24 cellular contexts compared by ENCODE assay signal in the genomic region with DNA sequence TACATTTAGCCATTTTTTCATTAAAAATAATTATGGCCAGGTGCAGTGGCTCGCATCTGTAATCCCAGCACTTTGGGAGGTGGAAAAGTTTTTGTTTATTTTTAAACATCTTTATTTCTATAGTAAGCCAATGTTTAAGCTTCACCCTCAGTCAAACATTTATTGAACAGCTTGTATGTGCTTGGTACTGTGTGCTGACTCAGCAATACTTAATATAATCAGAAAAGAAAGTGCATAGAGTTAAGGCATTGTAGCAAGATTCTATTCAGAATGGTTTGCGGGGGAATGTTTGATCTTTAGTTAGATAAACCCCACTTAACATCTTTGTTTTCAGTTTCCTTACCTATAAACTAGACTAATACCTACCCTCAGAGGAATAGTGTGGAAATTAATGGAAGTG. TPM values are rescaled to one million over a fixed set of nuclear protein-coding genes. Genes with fewer than 3 reads are reported as not detected.
DNase-seq lines count a peak whose midpoint lies in the region; ATAC-seq, FAIRE-seq and TF ChIP-seq lines count a peak whose summit lies in the region.
"Had no signal": no experiment of that assay in that cellular context is flagged by ENCODE, and none has a peak within 500 bp of the region (broad histone marks: within the 10 kb centered on the region; RNA-seq: fewer than 3 reads in every experiment).

No MANE protein-coding gene starts in this region.

- in situ Hi-C loops in HepG2 (cut with HindIII; ENCODE audit: extremely low pct_ligation_motif_present, low pct_unique_long_range_greater_than_20kb), result no loop called here
- in situ Hi-C loops in K562 (cut with MboI), result no loop called here

- TF ChIP-seq POLR2A in HepG2 (IDR thresholded peaks at IDR 0.05; ENCODE audit: insufficient read depth in 1 of 2, low read depth in 2 of 2, low read length in 2 of 2) (no peak), right lobe of liver (IDR thresholded peaks at IDR 0.05) (no peak), K562 (conservative IDR thresholded peaks at IDR 0.05) (no peak)

- FAIRE-seq in HepG2 (lab: Jason Lieb, UNC) (no peak), K562 (lab: Jason Lieb, UNC) (no peak)
- FAIRE-seq: GM12878, GM12892, GM18507 had no signal

- H3K79me2 ChIP-seq in HepG2 (ENCODE audit: insufficient read depth, low read length) (no peaks in the 10 kb centered on the region), K562 (ENCODE audit: control insufficient read depth, insufficient read depth, low read length) (no peaks in the 10 kb centered on the region)

- H3K36me3 ChIP-seq in HepG2 (replicated peaks in 1 of 2; ENCODE audit: control insufficient read depth in 1 of 2, insufficient read depth in 2 of 2, low read length in 2 of 2) (peaks cover 8 to 48% of the 10 kb centered on the region in 2 experiments), right lobe of liver (peaks cover 0 to 44% (median 7%) of the 10 kb centered on the region in 4 donors), K562 (ENCODE audit: control insufficient read depth, insufficient read depth, low read length) (peaks cover 90% of the 10 kb centered on the region)

- BruUV-seq in HepG2 (replicated peaks; lab: Mats Ljungman, UMichigan), result no TSS peak
- no TSS peak for BruUV-seq in K562 (replicated peaks; lab: Mats Ljungman, UMichigan)

- POLR2A ChIA-PET in HepG2 (lab: Yijun Ruan, JAX), result interaction anchor here (1.7 kb wide), 1 partner anchor 11 kb away, joined by 4 read pairs; a partner anchor contains a TSS
- POLR2A ChIA-PET in K562 (lab: Yijun Ruan, JAX), result no interaction called here

- H3K4me2 ChIP-seq in HepG2 (ENCODE audit: low read depth, low read length) (no peak overlapping the region), K562 (ENCODE audit: insufficient read depth, low read length) (no peak overlapping the region)
- H3K4me2 ChIP-seq: BLaER1 had no signal

- WGBS in HepG2 (ENCODE audit: low lambda C conversion rate), result 95% methylated on average over 2 of the region's 2 CpGs
- WGBS in right lobe of liver (ENCODE audit: insufficient coverage, low coverage, low lambda C conversion rate, missing lambda C conversion rate), result 97% methylated on average over 2 of the region's 2 CpGs
- 89% methylated on average over 2 of the region's 2 CpGs for WGBS in K562 (ENCODE audit: insufficient coverage, low coverage, missing lambda C conversion rate)

- no peaks in the 10 kb centered on the region for H4K20me1 ChIP-seq in HepG2 (ENCODE audit: insufficient read depth, low read length)
- no peaks in the 10 kb centered on the region for H4K20me1 ChIP-seq in K562 (replicated peaks; ENCODE audit: control insufficient read depth, insufficient read depth, low read length)

- DNase-seq in HepG2 (ENCODE audit: low spot score), result no peak
- DNase-seq in right lobe of liver, result no peak
- DNase-seq in K562 (ENCODE audit: extremely low read depth in 1 of 4, low spot score in 3 of 4), result no peak
- DNase-seq in pons (ENCODE audit: low spot score), result no peak
- DNase-seq in cerebellar nuclear complex (lab: John Stamatoyannopoulos, UW), result no peak
- DNase-seq: ACHN; BE2C; C1 segment of cervical spinal cord; CD4-positive, alpha-beta memory T cell; CD4-positive, CD25-positive, alpha-beta regulatory T cell; CD8-positive, alpha-beta memory T cell; COR-L47; DMS 273 treated with DMSO at 0.1 percent for 48 hours; DMS153; DMS53; DMS79; DND-41; EL; GDM1 had no signal

- CTCF ChIA-PET in HepG2 (lab: Yijun Ruan, JAX; ENCODE audit: low intra/inter-chr PET ratio, low total read pairs), result no interaction called here
- CTCF ChIA-PET in K562 (lab: Yijun Ruan, JAX; ENCODE audit: low intra/inter-chr PET ratio), result interaction anchor here (0.7 kb wide), 1 partner anchor 1474 kb away, joined by 3 read pairs; no protein-coding TSS in a partner anchor

- no peaks in the 10 kb centered on the region for H3K9me1 ChIP-seq in K562 (ENCODE audit: control insufficient read depth, insufficient read depth, low read length)

- no peak for TF ChIP-seq RAD21 in HepG2 (CRISPR knock-in tag; IDR thresholded peaks at IDR 0.05)
- TF ChIP-seq RAD21 in K562 (CRISPR knock-in tag; conservative IDR thresholded peaks at IDR 0.05 in 1 of 2, IDR thresholded peaks at IDR 0.05 in 1 of 2), result no peak

- H2AFZ ChIP-seq in HepG2 (ENCODE audit: low read length) (no peak overlapping the region), K562 (ENCODE audit: low read depth, low read length) (no peak overlapping the region)

- H3K27me3 ChIP-seq in HepG2 (ENCODE audit: control insufficient read depth in 1 of 2, insufficient read depth in 2 of 2, low read length in 2 of 2), result no peaks in the 10 kb centered on the region
- no peaks in the 10 kb centered on the region for H3K27me3 ChIP-seq in right lobe of liver
- no peaks in the 10 kb centered on the region for H3K27me3 ChIP-seq in K562 (ENCODE audit: control insufficient read depth in 2 of 2, insufficient read depth in 2 of 2, low read length in 2 of 2)
- H3K27me3 ChIP-seq: BE2C, BLaER1 had no signal

- no peak for TF ChIP-seq EP300 in HepG2 (IDR thresholded peaks at IDR 0.05; ENCODE audit: low read depth in 2 of 2, low read length in 2 of 2)
- TF ChIP-seq EP300 in HepG2 (CRISPR knock-in tag; IDR thresholded peaks at IDR 0.05; ENCODE audit: borderline replicate concordance), result no peak
- TF ChIP-seq EP300 in K562 (IDR thresholded peaks at IDR 0.05; ENCODE audit: low read length), result no peak

- TF ChIP-seq CTCF in HepG2 (CRISPR knock-in tag; IDR thresholded peaks at IDR 0.05) (no peak), right lobe of liver (IDR thresholded peaks at IDR 0.05) (no peak), K562 (IDR thresholded peaks at IDR 0.05 in 2 of 3, conservative IDR thresholded peaks at IDR 0.05 in 1 of 3; ENCODE audit: insufficient read depth in 2 of 3, low read depth in 1 of 3, low read length in 3 of 3) (no peak)

- no peak overlapping the region for H3K9ac ChIP-seq in HepG2 (ENCODE audit: insufficient read depth, low read depth, low read length)
- H3K9ac ChIP-seq in K562 (ENCODE audit: insufficient read depth in 1 of 2, low read depth in 2 of 2, low read length in 2 of 2), result no peak overlapping the region
- H3K9ac ChIP-seq: BLaER1 had no signal

- intact Hi-C loops in HepG2 (cut with micrococcal nuclease; ENCODE audit: unreplicated experiment), result no loop called here
- intact Hi-C loops in right lobe of liver (cut with DNase I), result no loop called here
- intact Hi-C loops in K562 (cut with micrococcal nuclease), result no loop called here

- no peaks in the 10 kb centered on the region for H3K9me3 ChIP-seq in HepG2 (ENCODE audit: low read length)
- H3K9me3 ChIP-seq in right lobe of liver, result no peaks in the 10 kb centered on the region
- H3K9me3 ChIP-seq in K562 (replicated peaks; ENCODE audit: control insufficient read depth, insufficient read depth, low read depth, low read length), result no peaks in the 10 kb centered on the region
- H3K9me3 ChIP-seq: BE2C, BLaER1 had no signal

- no peak overlapping the region for H3K4me3 ChIP-seq in HepG2 (replicated peaks in 1 of 3; ENCODE audit: insufficient read depth in 1 of 3, low read depth in 2 of 3, low read length in 3 of 3)
- no peak overlapping the region for H3K4me3 ChIP-seq in right lobe of liver
- no peak overlapping the region for H3K4me3 ChIP-seq in K562
- H3K4me3 ChIP-seq: BLaER1, GM12878 had no signal

- H3K27ac ChIP-seq in HepG2 (ENCODE audit: extremely low read length, insufficient read depth, low read length), result no peak overlapping the region
- no peak overlapping the region for H3K27ac ChIP-seq in right lobe of liver
- H3K27ac ChIP-seq in K562 (ENCODE audit: extremely low read depth, low read depth, low read length), result no peak overlapping the region
- H3K27ac ChIP-seq: 22Rv1, BLaER1 had no signal

- ATAC-seq in HepG2 (no peak), right lobe of liver (no peak), K562 (no peak)
- ATAC-seq: GM12878 had no signal

- H3K4me1 ChIP-seq in HepG2 (ENCODE audit: insufficient read depth, low read length), result peaks cover 39% of the 10 kb centered on the region
- peaks cover 0 to 40% (median 7%) of the 10 kb centered on the region in 4 donors for H3K4me1 ChIP-seq in right lobe of liver
- H3K4me1 ChIP-seq in K562 (replicated peaks in 1 of 2; ENCODE audit: control insufficient read depth in 2 of 2, insufficient read depth in 2 of 2, low read length in 2 of 2), result no peaks in the 10 kb centered on the region
- H3K4me1 ChIP-seq: BE2C had no signal

RNA-seq across cellular contexts. Expression of a gene that starts 11.1 kb away (rescaled TPM):
- total RNA-seq in HepG2 (2016; rRNA removed; fragmentation: Illumina TruSeq; extraction: Trizol) (22.4 and 37.8 TPM in 2 replicates), right lobe of liver (10 to 100 TPM in 4 of 6 experiments, 1 to 10 TPM in 2; 5.7 to 16.0 (median 13.1) TPM), K562 (2014; rRNA removed) (25.7 and 26.1 TPM in 2 replicates), K562 (2014; rRNA removed; fragmentation: Illumina TruSeq; extraction: Trizol) (88.6 and 117 TPM in 2 replicates), K562 (2015; rRNA removed; fragmentation: Illumina TruSeq; extraction: Trizol) (42.9 and 49.0 TPM in 2 replicates), K562 (2021) (67.4 and 74.5 TPM in 2 replicates)
- total RNA-seq in HepG2 (2016; cell fraction: cytosol; rRNA removed; fragmentation: Illumina TruSeq; extraction: Trizol; ENCODE audit: low read depth), result 2.9 and 3.8 TPM in 2 replicates
- total RNA-seq in HepG2 (2016; cell fraction: insoluble cytoplasmic fraction; rRNA removed; fragmentation: Illumina TruSeq; extraction: Trizol), result 24.5 and 40.5 TPM in 2 replicates
- 4.5 and 7.5 TPM in 2 replicates for total RNA-seq in HepG2 (2016; cell fraction: membrane; rRNA removed; fragmentation: Illumina TruSeq; extraction: Trizol)
- total RNA-seq in HepG2 (2016; cell fraction: nucleus; rRNA removed; fragmentation: Illumina TruSeq; extraction: Trizol), result 15.4 and 16.8 TPM in 2 replicates
- polyA plus RNA-seq in HepG2 (2011; rRNA removed) (7.6 and 12.9 TPM in 2 replicates), K562 (2011; rRNA removed) (87.2 and 102 TPM in 2 replicates), K562 (2014; fragmentation: Illumina TruSeq; extraction: Trizol) (58.4 and 70.9 TPM in 2 replicates), K562 (2014; fragmentation: Nextera tagmentation; extraction: Ambion mirVana) (100 to 1,000 TPM in 1 of 2 experiments, 10 to 100 TPM in 1; 99.8 to 109 TPM), K562 (2014; rRNA removed) (42.9 and 44.9 TPM in 2 replicates)
- polyA plus RNA-seq in HepG2 (2011; cell fraction: cytosol; rRNA removed), result 8.2 and 8.8 TPM in 2 replicates
- polyA plus RNA-seq in HepG2 (2011; cell fraction: nucleus; rRNA removed), result 7.1 and 8.9 TPM in 2 replicates
- polyA plus RNA-seq in HepG2 (2012), result 11.1 and 26.5 TPM in 2 replicates
- 1.9 and 2.1 TPM in 2 replicates for polyA plus RNA-seq in HepG2 (2016; cell fraction: cytosol; fragmentation: Illumina TruSeq; extraction: Trizol; ENCODE audit: low read depth)
- 27.7 and 30.4 TPM in 2 replicates for polyA plus RNA-seq in HepG2 (2016; cell fraction: insoluble cytoplasmic fraction; fragmentation: Illumina TruSeq; extraction: Trizol; ENCODE audit: low read depth)
- polyA plus RNA-seq in HepG2 (2016; cell fraction: membrane; fragmentation: Illumina TruSeq; extraction: Trizol; ENCODE audit: low read depth), result 3.2 and 3.7 TPM in 2 replicates
- polyA plus RNA-seq in HepG2 (2016; cell fraction: nucleus; fragmentation: Illumina TruSeq; extraction: Trizol; ENCODE audit: insufficient read depth, low read depth), result 13.9 and 18.1 TPM in 2 replicates
- polyA minus RNA-seq in HepG2 (2011; rRNA and poly(A)+ RNA removed; ENCODE audit: low replicate concordance), result 1.8 and 6.6 TPM in 2 replicates
- 4.1 and 7.1 TPM in 2 replicates for polyA minus RNA-seq in HepG2 (2011; cell fraction: cytosol; rRNA and poly(A)+ RNA removed)
- 18.9 and 28.3 TPM in 2 replicates for polyA minus RNA-seq in HepG2 (2011; cell fraction: nucleus; rRNA and poly(A)+ RNA removed)
- 25.4 and 61.1 TPM in 2 replicates for total RNA-seq in K562 (2011; cell fraction: chromatin; rRNA removed; ENCODE audit: low replicate concordance)
- 26.3 and 29.0 TPM in 2 replicates for total RNA-seq in K562 (2011; cell fraction: nucleolus; rRNA removed)
- 24.4 and 24.9 TPM in 2 replicates for total RNA-seq in K562 (2011; cell fraction: nucleoplasm; rRNA removed)
- polyA plus RNA-seq in K562 (2011; cell fraction: cytosol; rRNA removed), result 7.8 and 25.0 TPM in 2 replicates
- polyA plus RNA-seq in K562 (2011; cell fraction: nucleus; rRNA removed), result 13.6 and 23.1 TPM in 2 replicates
- polyA plus RNA-seq in K562 (2012), result 34.7 and 41.8 TPM in 2 replicates
- polyA minus RNA-seq in K562 (2011; rRNA and poly(A)+ RNA removed), result 32.8 and 37.7 TPM in 2 replicates
- polyA minus RNA-seq in K562 (2011; cell fraction: cytosol; rRNA and poly(A)+ RNA removed), result 11.6 and 13.6 TPM in 2 replicates
- polyA minus RNA-seq in K562 (2011; cell fraction: nucleus; rRNA and poly(A)+ RNA removed), result 12.9 and 33.0 TPM in 2 replicates

RNA-seq across cellular contexts. Expression of a gene that starts 55.2 kb away (rescaled TPM):
- total RNA-seq in HepG2 (2016; rRNA removed; fragmentation: Illumina TruSeq; extraction: Trizol) (5.7 and 6.6 TPM in 2 replicates), right lobe of liver (1 to 10 TPM in 4 of 6 experiments, under 1 TPM in 2; 0.37 to 2.0 (median 1.4) TPM), K562 (2014; rRNA removed) (3.0 and 3.6 TPM in 2 replicates), K562 (2014; rRNA removed; fragmentation: Illumina TruSeq; extraction: Trizol) (6.9 and 8.8 TPM in 2 replicates), K562 (2015; rRNA removed; fragmentation: Illumina TruSeq; extraction: Trizol) (4.6 and 5.0 TPM in 2 replicates), K562 (2021) (4.3 and 5.7 TPM in 2 replicates)
- 2.9 and 4.6 TPM in 2 replicates for total RNA-seq in HepG2 (2016; cell fraction: cytosol; rRNA removed; fragmentation: Illumina TruSeq; extraction: Trizol; ENCODE audit: low read depth)
- total RNA-seq in HepG2 (2016; cell fraction: insoluble cytoplasmic fraction; rRNA removed; fragmentation: Illumina TruSeq; extraction: Trizol), result 6.5 and 7.4 TPM in 2 replicates
- 2.8 and 4.0 TPM in 2 replicates for total RNA-seq in HepG2 (2016; cell fraction: membrane; rRNA removed; fragmentation: Illumina TruSeq; extraction: Trizol)
- 6.1 and 8.7 TPM in 2 replicates for total RNA-seq in HepG2 (2016; cell fraction: nucleus; rRNA removed; fragmentation: Illumina TruSeq; extraction: Trizol)
- polyA plus RNA-seq in HepG2 (2011; rRNA removed) (1.5 and 2.2 TPM in 2 replicates), K562 (2011; rRNA removed) (5.2 and 9.5 TPM in 2 replicates), K562 (2014; fragmentation: Illumina TruSeq; extraction: Trizol) (7.3 and 8.3 TPM in 2 replicates), K562 (2014; fragmentation: Nextera tagmentation; extraction: Ambion mirVana) (10 to 100 TPM; 11.9 to 13.2 TPM), K562 (2014; rRNA removed) (5.6 and 7.4 TPM in 2 replicates)
- 1.7 and 4.9 TPM in 2 replicates for polyA plus RNA-seq in HepG2 (2011; cell fraction: cytosol; rRNA removed)
- polyA plus RNA-seq in HepG2 (2011; cell fraction: nucleus; rRNA removed), result 1.1 and 1.6 TPM in 2 replicates
- 1.6 and 3.5 TPM in 2 replicates for polyA plus RNA-seq in HepG2 (2012)
- 1.8 and 2.8 TPM in 2 replicates for polyA plus RNA-seq in HepG2 (2016; cell fraction: cytosol; fragmentation: Illumina TruSeq; extraction: Trizol; ENCODE audit: low read depth)
- 5.9 and 6.8 TPM in 2 replicates for polyA plus RNA-seq in HepG2 (2016; cell fraction: insoluble cytoplasmic fraction; fragmentation: Illumina TruSeq; extraction: Trizol; ENCODE audit: low read depth)
- polyA plus RNA-seq in HepG2 (2016; cell fraction: membrane; fragmentation: Illumina TruSeq; extraction: Trizol; ENCODE audit: low read depth), result 2.6 and 3.5 TPM in 2 replicates
- 1.7 and 7.0 TPM in 2 replicates for polyA plus RNA-seq in HepG2 (2016; cell fraction: nucleus; fragmentation: Illumina TruSeq; extraction: Trizol; ENCODE audit: insufficient read depth, low read depth)
- polyA minus RNA-seq in HepG2 (2011; rRNA and poly(A)+ RNA removed; ENCODE audit: low replicate concordance), result 0.44 and 1.1 TPM in 2 replicates
- 1.6 and 2.0 TPM in 2 replicates for polyA minus RNA-seq in HepG2 (2011; cell fraction: cytosol; rRNA and poly(A)+ RNA removed)
- polyA minus RNA-seq in HepG2 (2011; cell fraction: nucleus; rRNA and poly(A)+ RNA removed), result 8.1 and 9.9 TPM in 2 replicates
- 2.5 and 13.4 TPM in 2 replicates for total RNA-seq in K562 (2011; cell fraction: chromatin; rRNA removed; ENCODE audit: low replicate concordance)
- total RNA-seq in K562 (2011; cell fraction: nucleolus; rRNA removed), result 2.3 and 2.8 TPM in 2 replicates
- 5.1 and 5.5 TPM in 2 replicates for total RNA-seq in K562 (2011; cell fraction: nucleoplasm; rRNA removed)
- 0.73 and 1.1 TPM in 2 replicates for polyA plus RNA-seq in K562 (2011; cell fraction: cytosol; rRNA removed)
- polyA plus RNA-seq in K562 (2011; cell fraction: nucleus; rRNA removed), result 1.8 and 3.6 TPM in 2 replicates
- 4.3 and 7.1 TPM in 2 replicates for polyA plus RNA-seq in K562 (2012)
- 4.7 and 9.5 TPM in 2 replicates for polyA minus RNA-seq in K562 (2011; rRNA and poly(A)+ RNA removed)
- polyA minus RNA-seq in K562 (2011; cell fraction: cytosol; rRNA and poly(A)+ RNA removed), result 2.3 and 3.1 TPM in 2 replicates
- 4.4 TPM in 2 replicates for polyA minus RNA-seq in K562 (2011; cell fraction: nucleus; rRNA and poly(A)+ RNA removed)
- total RNA-seq: CD4-positive, CD25-positive, alpha-beta regulatory T cell had no signal
- polyA plus RNA-seq: CD8-positive, alpha-beta memory T cell had no signal

RNA-seq across cellular contexts. Expression of a gene that starts 55.3 kb away (rescaled TPM):
- 28.8 and 41.9 TPM in 2 replicates for total RNA-seq in HepG2 (2016; rRNA removed; fragmentation: Illumina TruSeq; extraction: Trizol)
- 57.9 and 65.3 TPM in 2 replicates for total RNA-seq in HepG2 (2016; cell fraction: cytosol; rRNA removed; fragmentation: Illumina TruSeq; extraction: Trizol; ENCODE audit: low read depth)
- total RNA-seq in HepG2 (2016; cell fraction: insoluble cytoplasmic fraction; rRNA removed; fragmentation: Illumina TruSeq; extraction: Trizol), result 26.5 and 42.6 TPM in 2 replicates
- total RNA-seq in HepG2 (2016; cell fraction: membrane; rRNA removed; fragmentation: Illumina TruSeq; extraction: Trizol), result 20.6 and 24.8 TPM in 2 replicates
- 35.3 and 36.6 TPM in 2 replicates for total RNA-seq in HepG2 (2016; cell fraction: nucleus; rRNA removed; fragmentation: Illumina TruSeq; extraction: Trizol)
- 9.3 and 11.4 TPM in 2 replicates for polyA plus RNA-seq in HepG2 (2011; rRNA removed)
- 5.1 and 8.8 TPM in 2 replicates for polyA plus RNA-seq in HepG2 (2011; cell fraction: cytosol; rRNA removed)
- polyA plus RNA-seq in HepG2 (2011; cell fraction: nucleus; rRNA removed), result 8.6 and 9.3 TPM in 2 replicates
- 15.7 and 16.0 TPM in 2 replicates for polyA plus RNA-seq in HepG2 (2012)
- 1.2 and 1.4 TPM in 2 replicates for polyA plus RNA-seq in HepG2 (2016; cell fraction: cytosol; fragmentation: Illumina TruSeq; extraction: Trizol; ENCODE audit: low read depth)
- polyA plus RNA-seq in HepG2 (2016; cell fraction: insoluble cytoplasmic fraction; fragmentation: Illumina TruSeq; extraction: Trizol; ENCODE audit: low read depth), result 28.2 and 30.7 TPM in 2 replicates
- polyA plus RNA-seq in HepG2 (2016; cell fraction: membrane; fragmentation: Illumina TruSeq; extraction: Trizol; ENCODE audit: low read depth), result 4.9 and 5.7 TPM in 2 replicates
- 31.7 and 38.1 TPM in 2 replicates for polyA plus RNA-seq in HepG2 (2016; cell fraction: nucleus; fragmentation: Illumina TruSeq; extraction: Trizol; ENCODE audit: insufficient read depth, low read depth)
- 23.2 and 39.5 TPM in 2 replicates for polyA minus RNA-seq in HepG2 (2011; rRNA and poly(A)+ RNA removed; ENCODE audit: low replicate concordance)
- 17.8 and 20.7 TPM in 2 replicates for polyA minus RNA-seq in HepG2 (2011; cell fraction: cytosol; rRNA and poly(A)+ RNA removed)
- polyA minus RNA-seq in HepG2 (2011; cell fraction: nucleus; rRNA and poly(A)+ RNA removed), result 35.4 and 53.0 TPM in 2 replicates
- total RNA-seq in right lobe of liver, result 10 to 100 TPM; 17.9 to 34.1 (median 28.0) TPM
- total RNA-seq in K562 (2011; cell fraction: chromatin; rRNA removed; ENCODE audit: low replicate concordance), result 23.8 and 82.4 TPM in 2 replicates
- total RNA-seq in K562 (2011; cell fraction: nucleolus; rRNA removed), result 8.8 and 13.7 TPM in 2 replicates
- 23.8 and 28.7 TPM in 2 replicates for total RNA-seq in K562 (2011; cell fraction: nucleoplasm; rRNA removed)
- total RNA-seq in K562 (2014; rRNA removed), result 27.3 and 28.2 TPM in 2 replicates
- 46.9 and 53.9 TPM in 2 replicates for total RNA-seq in K562 (2014; rRNA removed; fragmentation: Illumina TruSeq; extraction: Trizol)
- total RNA-seq in K562 (2015; rRNA removed; fragmentation: Illumina TruSeq; extraction: Trizol), result 42.3 and 49.0 TPM in 2 replicates
- 35.2 and 39.1 TPM in 2 replicates for total RNA-seq in K562 (2021)
- 24.4 and 32.9 TPM in 2 replicates for polyA plus RNA-seq in K562 (2011; rRNA removed)
- polyA plus RNA-seq in K562 (2011; cell fraction: cytosol; rRNA removed), result 7.0 and 14.3 TPM in 2 replicates
- polyA plus RNA-seq in K562 (2011; cell fraction: nucleus; rRNA removed), result 15.6 and 17.8 TPM in 2 replicates
- 21.7 and 31.6 TPM in 2 replicates for polyA plus RNA-seq in K562 (2012)
- polyA plus RNA-seq in K562 (2014; fragmentation: Illumina TruSeq; extraction: Trizol), result 33.9 and 39.8 TPM in 2 replicates
- 10 to 100 TPM in 1 of 2 experiments, 1 to 10 TPM in 1; 9.9 to 11.8 TPM for polyA plus RNA-seq in K562 (2014; fragmentation: Nextera tagmentation; extraction: Ambion mirVana)
- polyA plus RNA-seq in K562 (2014; rRNA removed), result 18.5 and 18.7 TPM in 2 replicates
- polyA minus RNA-seq in K562 (2011; rRNA and poly(A)+ RNA removed), result 61.6 and 68.9 TPM in 2 replicates
- 26.4 and 29.7 TPM in 2 replicates for polyA minus RNA-seq in K562 (2011; cell fraction: cytosol; rRNA and poly(A)+ RNA removed)
- 17.4 and 24.2 TPM in 2 replicates for polyA minus RNA-seq in K562 (2011; cell fraction: nucleus; rRNA and poly(A)+ RNA removed)
